ENCODE assay signal across 34 cellular contexts in genomic region chrX:8907678-8908077, GRCh38.
"Had no signal": no experiment of that assay in that cellular context is flagged by ENCODE, and none has a peak within 500 bp of the region (broad histone marks: within the 10 kb centered on the region; RNA-seq: fewer than 3 reads in every experiment).

No MANE protein-coding gene starts in this region.

- H3K27ac ChIP-seq: ascending aorta, body of pancreas, brain microvascular endothelial cell, breast epithelium, VCaP had no signal

- H3K36me3 ChIP-seq: ascending aorta, brain microvascular endothelial cell, breast epithelium had no signal

- H3K27ac Mint-ChIP-seq: activated CD4-positive, alpha-beta memory T cell treated with anti-CD3 and anti-CD28 coated beads, Interleukin-2, amount 10 ng/mL, durations not matched to agents 7 days and 5 days; activated CD4-positive, alpha-beta T cell treated with anti-CD3 and anti-CD28 coated beads, Interleukin-2, amount 10 ng/mL, durations not matched to agents 7 days and 5 days; activated CD8-positive, alpha-beta memory T cell treated with anti-CD3 and anti-CD28 coated beads, Interleukin-2, amount 10 ng/mL, durations not matched to agents 7 days and 5 days; activated CD8-positive, alpha-beta T cell treated with anti-CD3 and anti-CD28 coated beads, Interleukin-2, amount 10 ng/mL, durations not matched to agents 7 days and 5 days; activated naive CD4-positive, alpha-beta T cell treated with anti-CD3 and anti-CD28 coated beads, Interleukin-2, amount 10 ng/mL, durations not matched to agents 7 days and 5 days; activated naive CD4-positive, alpha-beta T cell treated with anti-CD3 and anti-CD28 coated beads, Interleukin-2, amount 50 U/mL, for 24 hours; activated naive CD8-positive, alpha-beta T cell; activated naive CD8-positive, alpha-beta T cell treated with anti-CD3 and anti-CD28 coated beads, Interleukin-2, amount 10 ng/mL, durations not matched to agents 7 days and 5 days; activated naive CD8-positive, alpha-beta T cell treated with anti-CD3 and anti-CD28 coated beads, Interleukin-2, amount 50 U/mL, for 24 hours; activated T-cell treated with anti-CD3 and anti-CD28 coated beads, Interleukin-2, amount 50 U/mL, for 24 hours; activated T-helper 2 cell treated with anti-CD3 and anti-CD28 coated beads, Interferon-gamma antibody, Interleukin-2, Interleukin-4, amounts not matched to agents 10 μg/mL and 5 μg/mL and 100 μg/mL, durations not matched to agents 14 hours and 24 hours and 36 hours; T-helper 1 cell treated with Interleukin-12 subunit alpha and Interleukin-12 subunit beta and Interleukin-4 antibody, amounts not matched to agents 30 μg/mL and 1 μg/mL, for 36 hours; T-helper 2 cell treated with Interferon-gamma antibody and Interleukin-4, amounts not matched to agents 5 μg/mL and 100 μg/mL, for 36 hours had no signal

- H3K9me3 Mint-ChIP-seq: activated CD4-positive, alpha-beta memory T cell treated with anti-CD3 and anti-CD28 coated beads, Interleukin-2, amount 10 ng/mL, durations not matched to agents 7 days and 5 days; activated CD4-positive, alpha-beta T cell treated with anti-CD3 and anti-CD28 coated beads, Interleukin-2, amount 10 ng/mL, durations not matched to agents 7 days and 5 days; activated naive CD4-positive, alpha-beta T cell treated with anti-CD3 and anti-CD28 coated beads, Interleukin-2, amount 10 ng/mL, durations not matched to agents 7 days and 5 days; activated naive CD4-positive, alpha-beta T cell treated with anti-CD3 and anti-CD28 coated beads, Interleukin-2, amount 50 U/mL, for 24 hours; activated naive CD8-positive, alpha-beta T cell treated with anti-CD3 and anti-CD28 coated beads, Interleukin-2, amount 10 ng/mL, durations not matched to agents 7 days and 5 days; activated naive CD8-positive, alpha-beta T cell treated with anti-CD3 and anti-CD28 coated beads, Interleukin-2, amount 50 U/mL, for 24 hours; activated T-cell treated with anti-CD3 and anti-CD28 coated beads, Interleukin-2, amount 50 U/mL, for 24 hours; activated T-helper 2 cell treated with anti-CD3 and anti-CD28 coated beads, Interferon-gamma antibody, Interleukin-2, Interleukin-4, amounts not matched to agents 10 μg/mL and 5 μg/mL and 100 μg/mL, durations not matched to agents 14 hours and 24 hours and 36 hours; T-helper 1 cell treated with Interleukin-12 subunit alpha and Interleukin-12 subunit beta and Interleukin-4 antibody, amounts not matched to agents 30 μg/mL and 1 μg/mL, for 36 hours; T-helper 2 cell treated with Interferon-gamma antibody and Interleukin-4, amounts not matched to agents 5 μg/mL and 100 μg/mL, for 36 hours had no signal

- DNase-seq: activated CD4-positive, alpha-beta memory T cell treated with anti-CD3 and anti-CD28 coated beads, Interleukin-2, amount 10 ng/mL, durations not matched to agents 7 days and 5 days; activated CD4-positive, alpha-beta T cell treated with anti-CD3 and anti-CD28 coated beads for 48 hours; activated CD4-positive, alpha-beta T cell treated with anti-CD3 and anti-CD28 coated beads, Interleukin-2, amount 10 ng/mL, durations not matched to agents 7 days and 5 days; activated CD4-positive, alpha-beta T cell treated with anti-CD3 and anti-CD28 coated beads, Interleukin-2, amount 50 U/mL, for 48 hours; activated CD4-positive, CD25-positive, alpha-beta regulatory T cell; activated CD8-positive, alpha-beta memory T cell treated with anti-CD3 and anti-CD28 coated beads for 24 hours; activated CD8-positive, alpha-beta memory T cell treated with anti-CD3 and anti-CD28 coated beads, Interleukin-2, amount 10 ng/mL, durations not matched to agents 7 days and 5 days; activated CD8-positive, alpha-beta memory T cell treated with anti-CD3 and anti-CD28 coated beads, Interleukin-2, amount 50 U/mL, for 48 hours; activated CD8-positive, alpha-beta T cell treated with anti-CD3 and anti-CD28 coated beads, Interleukin-2, amount 10 ng/mL, durations not matched to agents 7 days and 5 days; activated effector memory CD4-positive, alpha-beta T cell treated with Interleukin-2 at 50 U/mL for 16 hours; activated gamma-delta T cell; activated naive CD4-positive, alpha-beta T cell treated with anti-CD3 and anti-CD28 coated beads, Interleukin-2, amount 10 ng/mL, durations not matched to agents 7 days and 5 days; activated naive CD4-positive, alpha-beta T cell treated with Interleukin-2 at 50 U/mL for 16 hours; activated naive CD8-positive, alpha-beta T cell treated with anti-CD3 and anti-CD28 coated beads, Interleukin-2, amount 10 ng/mL, durations not matched to agents 7 days and 5 days; activated naive CD8-positive, alpha-beta T cell treated with anti-CD3 and anti-CD28 coated beads, Interleukin-2, amount 50 U/mL, for 24 hours; activated T-cell treated with anti-CD3 and anti-CD28 coated beads, Interleukin-2, amount 50 U/mL, for 24 hours; activated T-cell treated with anti-CD3 and anti-CD28 coated beads, Interleukin-2, amount 50 U/mL, for 48 hours; amygdala; anterior cingulate cortex; body of pancreas; brain microvascular endothelial cell; central memory CD4-positive, alpha-beta T cell; T-helper 1 cell; T-helper 2 cell; T-helper 9 cell had no signal

- H3K4me3 ChIP-seq: ascending aorta, body of pancreas, breast epithelium had no signal

- H3K4me1 Mint-ChIP-seq: activated CD4-positive, alpha-beta memory T cell treated with anti-CD3 and anti-CD28 coated beads, Interleukin-2, amount 10 ng/mL, durations not matched to agents 7 days and 5 days; activated CD4-positive, alpha-beta T cell treated with anti-CD3 and anti-CD28 coated beads, Interleukin-2, amount 10 ng/mL, durations not matched to agents 7 days and 5 days; activated CD8-positive, alpha-beta memory T cell treated with anti-CD3 and anti-CD28 coated beads, Interleukin-2, amount 10 ng/mL, durations not matched to agents 7 days and 5 days; activated naive CD4-positive, alpha-beta T cell treated with anti-CD3 and anti-CD28 coated beads, Interleukin-2, amount 10 ng/mL, durations not matched to agents 7 days and 5 days; activated naive CD4-positive, alpha-beta T cell treated with anti-CD3 and anti-CD28 coated beads, Interleukin-2, amount 50 U/mL, for 24 hours; activated naive CD8-positive, alpha-beta T cell treated with anti-CD3 and anti-CD28 coated beads, Interleukin-2, amount 10 ng/mL, durations not matched to agents 7 days and 5 days; activated naive CD8-positive, alpha-beta T cell treated with anti-CD3 and anti-CD28 coated beads, Interleukin-2, amount 50 U/mL, for 24 hours had no signal

- ATAC-seq: activated CD4-positive, CD25-positive, alpha-beta regulatory T cell treated with anti-CD3 and anti-CD28 coated beads, Interleukin-2, amount 50 U/mL, for 24 hours; activated CD8-positive, alpha-beta memory T cell treated with anti-CD3 and anti-CD28 coated beads, Interleukin-2, amount 10 ng/mL, durations not matched to agents 7 days and 5 days; activated CD8-positive, alpha-beta T cell treated with anti-CD3 and anti-CD28 coated beads, Interleukin-2, amount 10 ng/mL, durations not matched to agents 7 days and 5 days; activated naive CD8-positive, alpha-beta T cell treated with anti-CD3 and anti-CD28 coated beads, Interleukin-2, amount 50 U/mL, for 24 hours; body of pancreas had no signal

- H3K9me3 ChIP-seq: ascending aorta, body of pancreas, breast epithelium had no signal

- H3K27me3 ChIP-seq: ascending aorta, body of pancreas, brain microvascular endothelial cell, breast epithelium had no signal

- H3K36me3 Mint-ChIP-seq: activated CD8-positive, alpha-beta memory T cell treated with anti-CD3 and anti-CD28 coated beads, Interleukin-2, amount 10 ng/mL, durations not matched to agents 7 days and 5 days; activated naive CD4-positive, alpha-beta T cell treated with anti-CD3 and anti-CD28 coated beads, Interleukin-2, amount 10 ng/mL, durations not matched to agents 7 days and 5 days; activated naive CD4-positive, alpha-beta T cell treated with anti-CD3 and anti-CD28 coated beads, Interleukin-2, amount 50 U/mL, for 24 hours; activated naive CD8-positive, alpha-beta T cell; activated naive CD8-positive, alpha-beta T cell treated with anti-CD3 and anti-CD28 coated beads, Interleukin-2, amount 10 ng/mL, durations not matched to agents 7 days and 5 days had no signal

- H3K4me3 Mint-ChIP-seq: activated CD4-positive, alpha-beta memory T cell treated with anti-CD3 and anti-CD28 coated beads, Interleukin-2, amount 10 ng/mL, durations not matched to agents 7 days and 5 days; activated CD4-positive, alpha-beta T cell treated with anti-CD3 and anti-CD28 coated beads, Interleukin-2, amount 10 ng/mL, durations not matched to agents 7 days and 5 days; activated CD8-positive, alpha-beta memory T cell treated with anti-CD3 and anti-CD28 coated beads, Interleukin-2, amount 10 ng/mL, durations not matched to agents 7 days and 5 days; activated CD8-positive, alpha-beta T cell treated with anti-CD3 and anti-CD28 coated beads, Interleukin-2, amount 10 ng/mL, durations not matched to agents 7 days and 5 days; activated naive CD4-positive, alpha-beta T cell treated with anti-CD3 and anti-CD28 coated beads, Interleukin-2, amount 10 ng/mL, durations not matched to agents 7 days and 5 days; activated naive CD4-positive, alpha-beta T cell treated with anti-CD3 and anti-CD28 coated beads, Interleukin-2, amount 50 U/mL, for 24 hours; activated naive CD8-positive, alpha-beta T cell; activated naive CD8-positive, alpha-beta T cell treated with anti-CD3 and anti-CD28 coated beads, Interleukin-2, amount 10 ng/mL, durations not matched to agents 7 days and 5 days; activated naive CD8-positive, alpha-beta T cell treated with anti-CD3 and anti-CD28 coated beads, Interleukin-2, amount 50 U/mL, for 24 hours; activated T-cell treated with anti-CD3 and anti-CD28 coated beads, Interleukin-2, amount 50 U/mL, for 24 hours; T-helper 1 cell treated with Interleukin-12 subunit alpha and Interleukin-12 subunit beta and Interleukin-4 antibody, amounts not matched to agents 30 μg/mL and 1 μg/mL, for 36 hours; T-helper 2 cell treated with Interferon-gamma antibody and Interleukin-4, amounts not matched to agents 5 μg/mL and 100 μg/mL, for 36 hours had no signal

- H3K4me1 ChIP-seq: ascending aorta, body of pancreas, breast epithelium had no signal
